In the genomic region with DNA sequence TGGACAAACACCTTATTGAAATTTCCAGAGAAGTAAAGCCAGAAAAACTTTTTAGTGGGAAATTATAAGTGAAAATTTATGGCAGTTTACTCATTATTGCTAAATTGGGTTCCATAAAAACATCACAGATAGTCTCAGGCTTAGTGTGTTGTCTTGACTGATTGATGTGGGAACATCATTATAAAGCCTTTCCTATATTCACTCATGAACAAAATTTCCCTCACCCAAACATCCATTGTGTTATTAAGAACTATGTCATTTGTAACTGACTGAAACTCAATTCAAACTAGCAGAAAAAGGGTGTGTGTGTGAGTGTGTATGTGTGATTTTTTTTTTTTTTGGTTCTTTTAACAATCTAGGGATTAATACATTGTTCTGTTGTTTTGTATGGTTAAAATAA, we compare ENCODE assay signal across 5 cellular contexts.
"Had no signal": no experiment of that assay in that cellular context is flagged by ENCODE, and none has a peak within 500 bp of the region (broad histone marks: within the 10 kb centered on the region; RNA-seq: fewer than 3 reads in every experiment).

No MANE protein-coding gene starts in this region.

- DNase-seq: GDM1, GF-D8 had no signal

- FAIRE-seq: G401.6, GM12891, GM19239 had no signal
